21 cellular contexts compared by ENCODE assay signal in the genomic region with DNA sequence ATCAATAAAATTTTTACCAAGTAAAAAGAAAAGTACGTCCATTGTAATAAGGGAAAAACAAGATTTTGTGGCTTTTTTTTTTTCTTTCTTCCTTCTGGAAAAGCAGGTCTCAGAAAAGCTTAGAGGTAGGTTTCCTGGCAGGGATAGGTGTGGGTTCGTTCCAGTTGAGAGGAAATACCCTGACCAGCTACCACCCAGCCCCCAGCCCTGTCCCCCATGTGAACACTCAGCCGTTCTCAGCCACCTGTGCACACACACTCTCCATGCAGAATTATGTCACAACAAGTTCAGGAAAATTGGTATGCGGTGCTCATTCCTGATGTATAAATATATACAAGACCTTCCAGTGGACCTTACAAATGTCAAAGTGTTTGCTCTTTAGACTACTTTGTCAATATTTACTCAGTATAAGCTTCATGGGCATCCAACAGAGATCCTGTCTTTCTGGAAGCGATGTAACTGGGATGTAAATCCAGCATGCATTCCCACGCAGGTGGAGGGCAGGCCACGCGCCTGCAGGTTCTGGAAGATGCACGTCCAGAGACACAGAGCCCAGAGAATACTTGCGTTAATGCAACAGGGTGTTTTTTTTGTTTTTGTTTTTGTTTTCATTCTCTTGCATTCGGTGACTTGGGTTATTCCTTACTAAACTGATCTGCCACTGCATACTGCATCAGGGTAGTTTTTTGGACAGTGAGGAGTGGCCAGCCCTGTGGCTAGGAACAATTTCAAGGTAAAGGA.
DNase-seq lines count a peak whose midpoint lies in the region; ATAC-seq and TF ChIP-seq lines count a peak whose summit lies in the region.
"Had no signal": no experiment of that assay in that cellular context is flagged by ENCODE, and none has a peak within 500 bp of the region (broad histone marks: within the 10 kb centered on the region; RNA-seq: fewer than 3 reads in every experiment).

No MANE protein-coding gene starts in this region.

- no peaks in the 10 kb centered on the region for H3K9me3 ChIP-seq in HEK293 (ENCODE audit: control insufficient read depth, insufficient read depth, low read depth, low read length)
- no peaks in the 10 kb centered on the region for H3K9me3 ChIP-seq in IMR-90 (ENCODE audit: control insufficient read depth, insufficient read depth, low read length)
- H3K9me3 ChIP-seq in SK-N-MC (ENCODE audit: low read depth, low read length): no peaks in the 10 kb centered on the region
- H3K9me3 ChIP-seq in sigmoid colon: no peaks in the 10 kb centered on the region
- H3K9me3 ChIP-seq: Caco-2, HAP-1 had no signal

- H3K9me3 Mint-ChIP-seq in activated naive CD4-positive, alpha-beta T cell treated with anti-CD3 and anti-CD28 coated beads, Interleukin-2, amount 50 U/mL, for 72 hours: no peaks in the 10 kb centered on the region
- H3K9me3 Mint-ChIP-seq: CD4-positive, alpha-beta memory T cell had no signal

- H4K91ac ChIP-seq in IMR-90 (ENCODE audit: insufficient read depth, low read depth, low read length): no peak overlapping the region

- peaks cover 29% of the 10 kb centered on the region for H3K9me1 ChIP-seq in IMR-90 (ENCODE audit: insufficient read depth, low read length)

- H3K23ac ChIP-seq in IMR-90 (ENCODE audit: low read depth, low read length): peak overlapping the region; percentile 16; the same call in 1 of the 2 replicates

- no peak overlapping the region for H2AK9ac ChIP-seq in IMR-90 (replicated peaks; ENCODE audit: low read depth, low read length, poor library complexity)

- TF ChIP-seq POLR2A in IMR-90 (IDR thresholded peaks at IDR 0.05; ENCODE audit: low read depth, low read length) (no peak), sigmoid colon (IDR thresholded peaks at IDR 0.05) (no peak)

- DNase-seq in IMR-90 (no peak), SK-N-MC (ENCODE audit: low read depth, low spot score) (no peak), sigmoid colon (peak; percentile 45)
- DNase-seq in NK-92 treated with Interleukin-12 subunit alpha and Interleukin-12 subunit beta, amount 100 ng/mL, for 24 hours (lab: John Stamatoyannopoulos, UW): no peak
- DNase-seq in activated naive CD4-positive, alpha-beta T cell treated with anti-CD3 and anti-CD28 coated beads, Interleukin-2, amount 50 U/mL, for 72 hours (ENCODE audit: low spot score in 2 of 2): no peak
- DNase-seq: C1 segment of cervical spinal cord; Caco-2; CD4-positive, alpha-beta memory T cell; GF-D8; GOT3; KG1; MM.1S; NCI-H1436; NCI-H187; NCI-H2081 treated with DMSO at 0.1 percent for 48 hours; NCI-H524 had no signal

- H2BK20ac ChIP-seq in IMR-90 (ENCODE audit: low read depth, low read length): no peak overlapping the region

- H3K56ac ChIP-seq in IMR-90 (ENCODE audit: extremely low read depth, insufficient read depth, low read length): no peak overlapping the region

- no peak overlapping the region for H3K27ac ChIP-seq in HEK293 (ENCODE audit: extremely low read depth, low read depth, low read length)
- H3K27ac ChIP-seq in IMR-90 (ENCODE audit: insufficient read depth, low read length): no peak overlapping the region
- H3K27ac ChIP-seq in SK-N-MC: peak overlapping the region; percentile 43; the same call in 1 of the 2 replicates
- H3K27ac ChIP-seq in sigmoid colon: no peak overlapping the region
- H3K27ac ChIP-seq: RWPE1 had no signal

- no peak overlapping the region for H3K4me2 ChIP-seq in IMR-90 (ENCODE audit: low read depth, low read length)

- CTCF ChIA-PET in HEK293 (lab: Yijun Ruan, JAX) (interaction anchor here (0.6 to 1.4 kb wide), 4 partner anchors 226 to 614 kb away, joined by 3 read pairs; no protein-coding TSS in a partner anchor), IMR-90 (lab: Yijun Ruan, JAX) (interaction anchor here (0.6 kb wide), 1 partner anchor 70 kb away, joined by 3 read pairs; no protein-coding TSS in a partner anchor)

- TF ChIP-seq RAD21 in IMR-90 (IDR thresholded peaks at IDR 0.05; ENCODE audit: low read length): no peak

- no peaks in the 10 kb centered on the region for H3K27me3 ChIP-seq in IMR-90 (ENCODE audit: control insufficient read depth, insufficient read depth, low read length)
- no peaks in the 10 kb centered on the region for H3K27me3 ChIP-seq in sigmoid colon

- TF ChIP-seq EP300 in sigmoid colon (IDR thresholded peaks at IDR 0.05): no peak

- no TSS peak for BruUV-seq in IMR-90 (replicated peaks; lab: Mats Ljungman, UMichigan)

- no peaks in the 10 kb centered on the region for H3K36me3 Mint-ChIP-seq in activated naive CD4-positive, alpha-beta T cell treated with anti-CD3 and anti-CD28 coated beads, Interleukin-2, amount 50 U/mL, for 72 hours

- no peak overlapping the region for H3K4me3 ChIP-seq in HEK293 (ENCODE audit: low read depth, low read length)
- no peak overlapping the region for H3K4me3 ChIP-seq in IMR-90 (ENCODE audit: insufficient read depth, low read depth, low read length)
- H3K4me3 ChIP-seq in SK-N-MC: no peak overlapping the region
- no peak overlapping the region for H3K4me3 ChIP-seq in sigmoid colon
- H3K4me3 ChIP-seq: HAP-1 had no signal

- no peak overlapping the region for H2BK120ac ChIP-seq in IMR-90 (ENCODE audit: low read depth, low read length)

- H3K4ac ChIP-seq in IMR-90 (ENCODE audit: low read depth, low read length): no peak overlapping the region

- peaks cover 69 to 89% of the 10 kb centered on the region in 2 experiments for H3K79me1 ChIP-seq in IMR-90 (ENCODE audit: low read depth in 1 of 2, low read length in 2 of 2)

- dilution Hi-C loops in IMR-90 (cut with HindIII; ENCODE audit: low sequenced_read_pairs, unreplicated experiment): no loop called here

- H3K36me3 ChIP-seq in HEK293 (ENCODE audit: control insufficient read depth in 2 of 2, insufficient read depth in 1 of 2, low read length in 2 of 2): peaks cover 13 to 35% of the 10 kb centered on the region in 2 experiments
- peaks cover 37% of the 10 kb centered on the region for H3K36me3 ChIP-seq in IMR-90 (ENCODE audit: control insufficient read depth, insufficient read depth, low read length)
- H3K36me3 ChIP-seq in SK-N-MC (ENCODE audit: insufficient read depth, low read length): peaks cover 95% of the 10 kb centered on the region
- H3K36me3 ChIP-seq in sigmoid colon: peaks cover 0 to 28% (median 20%) of the 10 kb centered on the region in 4 donors
- H3K36me3 ChIP-seq: HAP-1 had no signal

- POLR2A ChIA-PET in HEK293 (lab: Yijun Ruan, JAX): no interaction called here
- POLR2A ChIA-PET in IMR-90 (lab: Charles Lee; ENCODE audit: unreplicated experiment): no interaction called here

- H4K5ac ChIP-seq in IMR-90 (ENCODE audit: low read depth, low read length): no peak overlapping the region

- H2BK15ac ChIP-seq in IMR-90 (ENCODE audit: low read depth, low read length): no peak overlapping the region

- ATAC-seq in IMR-90 (ENCODE audit: low read depth): peak; percentile 18; the same call in 1 of the 2 replicates
- no peak for ATAC-seq in esophagus mucosa
- no peak for ATAC-seq in activated naive CD4-positive, alpha-beta T cell treated with anti-CD3 and anti-CD28 coated beads, Interleukin-2, amount 50 U/mL, for 72 hours
- ATAC-seq: SK-N-SH treated with all-trans-retinoic acid at 6 μM for 48 hours had no signal

- no peak overlapping the region for H3K18ac ChIP-seq in IMR-90 (ENCODE audit: low read depth, low read length)

- H3K9ac ChIP-seq in IMR-90 (ENCODE audit: low read depth, low read length): no peak overlapping the region
- H3K9ac ChIP-seq in SK-N-MC (ENCODE audit: insufficient read length): no peak overlapping the region

- no peak overlapping the region for H3K27ac Mint-ChIP-seq in activated naive CD4-positive, alpha-beta T cell treated with anti-CD3 and anti-CD28 coated beads, Interleukin-2, amount 50 U/mL, for 72 hours

- H4K8ac ChIP-seq in IMR-90 (ENCODE audit: low read depth in 2 of 2, low read length in 2 of 2): no peak overlapping the region

- peaks cover 61% of the 10 kb centered on the region for H4K20me1 ChIP-seq in IMR-90 (ENCODE audit: insufficient read depth, low read length)

- no peak overlapping the region for H3K14ac ChIP-seq in IMR-90 (replicated peaks; ENCODE audit: low read depth, low read length)

- intact Hi-C loops in IMR-90 (cut with micrococcal nuclease): no loop called here
- intact Hi-C loops in sigmoid colon (cut with DNase I): no loop called here

- no peak overlapping the region for H2AFZ ChIP-seq in IMR-90 (replicated peaks; ENCODE audit: low read length, poor library complexity)

- no peak overlapping the region for H2AK5ac ChIP-seq in IMR-90 (ENCODE audit: low read depth, low read length)

- H3K4me1 ChIP-seq in HEK293 (ENCODE audit: control insufficient read depth, insufficient read depth, low read length) (peaks cover 18% of the 10 kb centered on the region), IMR-90 (ENCODE audit: control insufficient read depth, insufficient read depth, low read length) (peaks cover 6% of the 10 kb centered on the region; the same call in 1 of the 2 replicates), sigmoid colon (peaks cover 0 to 34% (median 20%) of the 10 kb centered on the region in 4 donors)
- H3K4me1 ChIP-seq: Caco-2, HAP-1 had no signal

- 83% methylated on average over 1 of the region's 11 CpGs; no CpG with 5 or more reads in 1 of the 2 experiments for WGBS in IMR-90 (ENCODE audit: extremely low coverage in 2 of 2, insufficient read length in 1 of 2), 2 experiments
- 35 to 67% methylated on average over 11 of the region's 11 CpGs for WGBS in sigmoid colon, 2 donors

- no peak overlapping the region for H2BK5ac ChIP-seq in IMR-90 (ENCODE audit: low read depth, low read length, poor library complexity, severe bottlenecking)

- no peak for TF ChIP-seq CTCF in HEK293 (tag by site-specific recombination; IDR thresholded peaks at IDR 0.05)
- no peak for TF ChIP-seq CTCF in IMR-90 (conservative IDR thresholded peaks at IDR 0.05; ENCODE audit: low read depth, low read length)
- no peak for TF ChIP-seq CTCF in sigmoid colon (IDR thresholded peaks at IDR 0.05)

- in situ Hi-C loops in IMR-90 (cut with MboI; ENCODE audit: low sequenced_read_pairs): no loop called here

TF ChIP-seq in HEK293, 187 proteins besides CTCF, POLR2A, EP300 and RAD21 (continues in another document):
- TF ChIP-seq ZNF2 (tag by site-specific recombination; IDR thresholded peaks at IDR 0.05) (no peak), ZNF600 (tag by site-specific recombination; IDR thresholded peaks at IDR 0.05) (peak; percentile 92; the same call in 1 of the 2 replicates)

TF ChIP-seq in IMR-90, 13 proteins besides CTCF, POLR2A, EP300 and RAD21 (continues in another document):
- TF ChIP-seq FOS (IDR thresholded peaks at IDR 0.05; ENCODE audit: low read depth, low read length): no peak
- no peak for TF ChIP-seq MAFK (IDR thresholded peaks at IDR 0.05; ENCODE audit: low read depth, low read length)
- no peak for TF ChIP-seq CHD1 (IDR thresholded peaks at IDR 0.05; ENCODE audit: low read depth, low read length)
- no peak for TF ChIP-seq CEBPB (IDR thresholded peaks at IDR 0.05; ENCODE audit: low read depth, low read length)
- no peak for TF ChIP-seq MAZ (IDR thresholded peaks at IDR 0.05; ENCODE audit: borderline replicate concordance, low read depth, low read length)
- no peak for TF ChIP-seq RCOR1 (IDR thresholded peaks at IDR 0.05; ENCODE audit: insufficient replicate concordance, low read length)
